In the genomic region with DNA sequence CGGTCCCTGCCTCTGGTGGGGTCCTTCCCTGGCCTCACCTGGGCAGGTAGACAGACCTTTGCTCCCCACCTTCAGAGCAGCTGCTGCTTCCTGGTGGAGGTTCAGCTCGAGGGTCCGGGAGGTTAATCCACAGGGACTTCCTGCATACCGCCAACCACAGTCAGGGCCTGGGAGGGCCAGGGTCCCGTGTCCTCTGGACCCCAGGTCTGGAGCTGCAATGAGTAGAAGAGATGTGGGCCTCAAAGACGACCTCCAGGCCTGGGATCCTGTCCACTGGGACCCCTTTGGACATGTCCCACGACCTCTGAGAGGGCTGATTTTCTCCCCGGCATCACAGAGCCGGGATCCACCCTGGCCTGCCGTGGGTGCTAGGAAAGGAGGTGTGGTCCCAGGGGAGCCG, we compare ENCODE assay signal across 28 cellular contexts.
"Had no signal": no experiment of that assay in that cellular context is flagged by ENCODE, and none has a peak within 500 bp of the region (broad histone marks: within the 10 kb centered on the region; RNA-seq: fewer than 3 reads in every experiment).

No MANE protein-coding gene starts in this region.

- ATAC-seq: activated CD8-positive, alpha-beta memory T cell treated with anti-CD3 and anti-CD28 coated beads, Interleukin-2, amount 10 ng/mL, durations not matched to agents 7 days and 5 days; activated CD8-positive, alpha-beta T cell treated with anti-CD3 and anti-CD28 coated beads, Interleukin-2, amount 10 ng/mL, durations not matched to agents 7 days and 5 days; activated naive CD8-positive, alpha-beta T cell treated with anti-CD3 and anti-CD28 coated beads, Interleukin-2, amount 50 U/mL, for 24 hours had no signal

- H3K27me3 ChIP-seq: ascending aorta, cardiac muscle cell had no signal

- H3K4me3 ChIP-seq: ascending aorta, cardiac muscle cell had no signal

- H3K36me3 ChIP-seq: ascending aorta, cardiac muscle cell had no signal

- H3K4me1 ChIP-seq: ascending aorta had no signal

- H3K9me3 ChIP-seq: ascending aorta had no signal

- DNase-seq: activated B cell treated with CpG ODN at 0.5 μM for 24 hours; activated CD4-positive, alpha-beta memory T cell treated with anti-CD3 and anti-CD28 coated beads, Interleukin-2, amount 10 ng/mL, durations not matched to agents 7 days and 5 days; activated CD4-positive, alpha-beta T cell treated with anti-CD3 and anti-CD28 coated beads for 4 hours; activated CD4-positive, alpha-beta T cell treated with anti-CD3 and anti-CD28 coated beads, Interleukin-2, amount 10 ng/mL, durations not matched to agents 24 days and 14 days; activated CD4-positive, alpha-beta T cell treated with anti-CD3 and anti-CD28 coated beads, Interleukin-2, amount 50 U/mL, for 48 hours; activated CD4-positive, CD25-positive, alpha-beta regulatory T cell treated with anti-CD3 and anti-CD28 coated beads, Interleukin-2, amount 50 U/mL, for 72 hours; activated CD8-positive, alpha-beta memory T cell treated with anti-CD3 and anti-CD28 coated beads for 24 hours; activated CD8-positive, alpha-beta memory T cell treated with anti-CD3 and anti-CD28 coated beads, Interleukin-2, amount 10 ng/mL, durations not matched to agents 7 days and 5 days; activated CD8-positive, alpha-beta memory T cell treated with anti-CD3 and anti-CD28 coated beads, Interleukin-2, amount 50 U/mL, for 48 hours; activated CD8-positive, alpha-beta T cell treated with anti-CD3 and anti-CD28 coated beads, Interleukin-2, amount 10 ng/mL, durations not matched to agents 7 days and 5 days; activated effector memory CD4-positive, alpha-beta T cell treated with Interleukin-2 at 50 U/mL for 16 hours; activated gamma-delta T cell; activated naive CD4-positive, alpha-beta T cell treated with anti-CD3 and anti-CD28 coated beads, Interleukin-2, amount 10 ng/mL, durations not matched to agents 7 days and 5 days; activated naive CD4-positive, alpha-beta T cell treated with Interleukin-2 at 50 U/mL for 16 hours; activated naive CD8-positive, alpha-beta T cell treated with anti-CD3 and anti-CD28 coated beads, Interleukin-2, amount 10 ng/mL, durations not matched to agents 7 days and 5 days; activated naive CD8-positive, alpha-beta T cell treated with anti-CD3 and anti-CD28 coated beads, Interleukin-2, amount 50 U/mL, for 24 hours; activated T-cell treated with anti-CD3 and anti-CD28 coated beads, Interleukin-2, amount 50 U/mL, for 24 hours; activated T-cell treated with anti-CD3 and anti-CD28 coated beads, Interleukin-2, amount 50 U/mL, for 48 hours; amygdala; anterior cingulate cortex; caudate nucleus; cerebellar nuclear complex; T-helper 1 cell; T-helper 2 cell; T-helper 9 cell had no signal

- H3K27ac ChIP-seq: ascending aorta, cardiac muscle cell, VCaP had no signal
